8 cellular contexts compared by ENCODE assay signal in the genomic region with DNA sequence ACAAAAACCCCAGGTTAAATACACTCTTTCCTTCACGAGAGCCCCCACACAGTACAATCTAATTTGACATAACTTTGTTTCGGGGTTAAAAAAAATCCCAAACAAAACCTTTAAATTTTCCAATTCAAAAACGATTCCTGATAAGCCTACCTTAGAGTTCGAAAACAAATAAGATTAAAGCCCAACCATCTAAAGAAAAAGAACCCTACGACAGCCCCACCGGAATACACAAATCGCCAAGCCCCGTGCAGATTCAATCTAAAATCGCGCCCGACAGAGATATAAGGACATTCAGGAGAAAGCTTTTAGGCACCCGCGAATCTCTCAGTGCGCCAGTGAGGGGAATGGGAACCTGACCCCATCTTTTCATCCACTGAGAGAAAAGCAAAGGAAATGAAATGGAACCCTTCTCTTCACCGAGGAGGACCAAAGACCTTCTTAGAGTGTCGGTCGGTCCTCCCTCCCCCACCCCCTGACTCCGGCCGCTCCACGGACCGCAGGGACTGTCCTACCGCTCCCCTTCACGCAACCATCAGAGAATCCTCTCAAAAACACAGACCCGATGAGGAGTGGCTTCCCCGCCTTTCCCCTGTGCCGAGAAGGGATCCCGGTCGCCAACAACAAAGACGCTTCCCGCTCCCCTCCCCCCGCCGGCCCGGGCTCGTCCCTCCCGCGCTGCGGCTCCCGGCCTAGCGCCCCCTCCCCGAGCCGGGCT. TPM values are rescaled to one million over a fixed set of nuclear protein-coding genes. Genes with fewer than 3 reads are reported as not detected.
DNase-seq lines count a peak whose midpoint lies in the region; ATAC-seq and TF ChIP-seq lines count a peak whose summit lies in the region.

No MANE protein-coding gene starts in this region.

- H2AFZ ChIP-seq in mammary epithelial cell (ENCODE audit: low read depth, low read length), result peak overlapping the region; percentile 87

- DNase-seq in AG08396 (ENCODE audit: low spot score) (peak; percentile 43), T-helper 1 cell (peak in 4 of 5 donors; percentile 14 to 39 (median 21)), mammary epithelial cell (peak; percentile 32), skeletal muscle cell (ENCODE audit: low read depth) (no peak), GM19240 (ENCODE audit: insufficient read length, low spot score) (no peak)

- H3K4me3 ChIP-seq in HUES6 (ENCODE audit: low read depth, low read length) (peak overlapping the region; percentile 79), mammary epithelial cell (replicated peaks in 1 of 3; ENCODE audit: insufficient read depth in 1 of 3, low read depth in 2 of 3, low read length in 3 of 3) (peak overlapping the region; percentile 79 to 84 (median 80)), iPS-18c (ENCODE audit: insufficient read depth, low read depth, low read length) (peak overlapping the region; percentile 95), skeletal muscle cell (ENCODE audit: low read depth, low read length) (peak overlapping the region; percentile 85)

- dilution Hi-C loops in mammary epithelial cell (cut with HindIII; ENCODE audit: low sequenced_read_pairs), result no loop called here

- H3K36me3 ChIP-seq in HUES6 (ENCODE audit: control insufficient read depth, insufficient read depth, low read length), result peaks cover 12% of the 10 kb centered on the region
- H3K36me3 ChIP-seq in mammary epithelial cell (ENCODE audit: insufficient read depth, low read length), result no peaks in the 10 kb centered on the region

- H4K20me1 ChIP-seq in mammary epithelial cell (ENCODE audit: insufficient read depth, low read length), result no peaks in the 10 kb centered on the region

- H3K27me3 ChIP-seq in HUES6 (ENCODE audit: control insufficient read depth, insufficient read depth, low read length), result no peaks in the 10 kb centered on the region
- no peaks in the 10 kb centered on the region for H3K27me3 ChIP-seq in mammary epithelial cell (ENCODE audit: insufficient read depth, low read length)

- H3K9me3 ChIP-seq in HUES6 (ENCODE audit: control insufficient read depth, insufficient read depth, low read depth, low read length), result no peaks in the 10 kb centered on the region
- H3K9me3 ChIP-seq in mammary epithelial cell (replicated peaks; ENCODE audit: insufficient read depth, low read length), result no peaks in the 10 kb centered on the region
- H3K9me3 ChIP-seq in iPS-18c (ENCODE audit: control insufficient read depth, insufficient read depth, low read length), result no peaks in the 10 kb centered on the region

- H3K4me1 ChIP-seq in HUES6 (ENCODE audit: control insufficient read depth, insufficient read depth, low read length), result peaks cover 17% of the 10 kb centered on the region
- peaks cover 13% of the 10 kb centered on the region for H3K4me1 ChIP-seq in mammary epithelial cell (ENCODE audit: insufficient read depth, low read length)

- no peak for TF ChIP-seq CTCF in mammary epithelial cell (conservative IDR thresholded peaks at IDR 0.05 in 1 of 2, IDR thresholded peaks at IDR 0.05 in 1 of 2; ENCODE audit: extremely low read depth in 1 of 2, insufficient read depth in 1 of 2, low read depth in 1 of 2, low read length in 2 of 2)

- peak overlapping the region; percentile 97 for H3K9ac ChIP-seq in HUES6 (ENCODE audit: low read length)
- H3K9ac ChIP-seq in mammary epithelial cell (ENCODE audit: insufficient read depth, low read length), result peak overlapping the region; percentile 73

- H3K27ac ChIP-seq in HUES6 (ENCODE audit: low read depth, low read length) (peak overlapping the region; percentile 94), mammary epithelial cell (ENCODE audit: insufficient read depth, low read depth, low read length) (peak overlapping the region; percentile 55)

- peak overlapping the region; percentile 73 for H3K4me2 ChIP-seq in mammary epithelial cell (ENCODE audit: insufficient read depth, low read depth, low read length)

- BruUV-seq in mammary epithelial cell (replicated peaks; lab: Mats Ljungman, UMichigan), result no TSS peak

- intact Hi-C loops in mammary epithelial cell (cut with micrococcal nuclease), result loop anchor here (2.0 to 5.0 kb wide), 4 partner anchors 67 to 228 kb away; no protein-coding TSS in a partner anchor

- peak; percentile 0 for ATAC-seq in GM18909 (IDR thresholded peaks at IDR 0.05; ENCODE audit: poor library complexity, unreplicated experiment)

- H3K79me2 ChIP-seq in mammary epithelial cell (ENCODE audit: insufficient read depth, low read length), result peaks cover 93% of the 10 kb centered on the region

- WGBS in mammary epithelial cell (ENCODE audit: low coverage, missing lambda C conversion rate), result 3% methylated on average over 15 of the region's 41 CpGs

- CTCF ChIA-PET in mammary epithelial cell (lab: Charles Lee; ENCODE audit: low non-redundant PET), result no interaction called here

- in situ Hi-C loops in mammary epithelial cell (cut with MboI; ENCODE audit: low sequenced_read_pairs in 2 of 2), result no loop called here

RNA-seq across cellular contexts. Expression of a gene that starts 0.9 kb away (rescaled TPM):
- 10 to 100 TPM; 13.2 to 26.8 TPM for total RNA-seq in mammary epithelial cell
- polyA plus RNA-seq in mammary epithelial cell, result 10.0 TPM
- polyA minus RNA-seq in mammary epithelial cell, result 8.5 TPM

RNA-seq across cellular contexts. Expression of a gene that starts 1.4 kb away (rescaled TPM):
- total RNA-seq in mammary epithelial cell, result 10 to 100 TPM; 13.7 to 20.4 TPM
- polyA plus RNA-seq in mammary epithelial cell, result 11.2 TPM
- not detected for polyA minus RNA-seq in mammary epithelial cell

Comparison
In these comparisons a context has a peak if more than half of its experiments do, and no peak if none do; other contexts are left out.
1. DNase-seq: peak in AG08396 (single experiment), T-helper 1 cell (4 of 5) and mammary epithelial cell (single experiment); none in skeletal muscle cell (single experiment) and GM19240 (single experiment).
2. Peak in every context shown above with its lines, with median percentiles within 50 percentile points of each other: H3K4me3 ChIP-seq.